In genomic region chr11:34586655-34587281, GRCh38 we compare ENCODE assay signal across 1 cellular context.
TF ChIP-seq lines count a peak whose summit lies in the region.

No MANE protein-coding gene starts in this region.

TF ChIP-seq in GM23338, 12 proteins besides CTCF, POLR2A, EP300 and RAD21:
- no peak for TF ChIP-seq STAT1 (IDR thresholded peaks at IDR 0.05; ENCODE audit: unreplicated experiment)
